ENCODE assay signal across 8 cellular contexts in the genomic region with DNA sequence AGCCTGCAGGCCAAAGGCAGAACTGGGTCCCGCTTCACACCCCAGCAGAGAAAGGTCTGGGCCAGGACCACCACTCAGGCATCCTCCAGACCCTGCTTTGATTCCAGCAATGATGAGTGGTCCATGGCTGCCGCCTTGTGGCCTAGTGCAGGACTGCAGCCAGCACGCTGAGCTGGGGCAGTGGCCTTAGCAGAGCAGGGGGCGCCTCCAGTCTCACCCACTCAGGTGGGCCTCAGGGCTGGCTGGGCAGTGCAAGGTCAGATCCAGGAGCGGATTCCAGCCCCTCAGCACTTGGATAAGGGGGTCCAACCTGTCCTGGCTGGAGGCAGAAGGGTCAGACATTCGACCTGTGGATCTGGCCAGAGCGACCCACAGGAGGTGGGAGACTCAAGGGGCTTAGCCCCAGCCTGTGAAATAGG. TPM values are rescaled to one million over a fixed set of nuclear protein-coding genes. Genes with fewer than 3 reads are reported as not detected.
DNase-seq lines count a peak whose midpoint lies in the region; ATAC-seq and TF ChIP-seq lines count a peak whose summit lies in the region.

No MANE protein-coding gene starts in this region.

- peaks cover 6% of the 10 kb centered on the region for H3K27me3 Mint-ChIP-seq in activated CD4-positive, alpha-beta memory T cell treated with anti-CD3 and anti-CD28 coated beads, Interleukin-2, amount 10 ng/mL, durations not matched to agents 7 days and 5 days

- no peaks in the 10 kb centered on the region for H3K9me3 Mint-ChIP-seq in activated CD4-positive, alpha-beta memory T cell treated with anti-CD3 and anti-CD28 coated beads, Interleukin-2, amount 10 ng/mL, durations not matched to agents 7 days and 5 days

- peaks cover 42% of the 10 kb centered on the region for H3K4me1 Mint-ChIP-seq in activated CD4-positive, alpha-beta memory T cell treated with anti-CD3 and anti-CD28 coated beads, Interleukin-2, amount 10 ng/mL, durations not matched to agents 7 days and 5 days

- CTCF ChIA-PET in activated CD4-positive, alpha-beta memory T cell treated with anti-CD3 and anti-CD28 coated beads, Interleukin-2, amount 10 ng/mL, durations not matched to agents 7 days and 5 days (lab: Charles Lee), result interaction anchor here (0.7 to 3.9 kb wide), 31 partner anchors 9 to 494 kb away, joined by 3 to 42 read pairs (median 5); a partner anchor contains a TSS

- H3K27ac Mint-ChIP-seq in activated CD4-positive, alpha-beta memory T cell treated with anti-CD3 and anti-CD28 coated beads, Interleukin-2, amount 10 ng/mL, durations not matched to agents 7 days and 5 days, result no peak overlapping the region

- in situ Hi-C loops in GM13976 (cut with MboI; ENCODE audit: low sequenced_read_pairs, unreplicated experiment), result no loop called here

- peak; percentile 68 for ATAC-seq in mucosa of descending colon
- ATAC-seq in GM19455 (IDR thresholded peaks at IDR 0.05; ENCODE audit: unreplicated experiment), result no peak

- H3K4me3 Mint-ChIP-seq in activated CD4-positive, alpha-beta memory T cell treated with anti-CD3 and anti-CD28 coated beads, Interleukin-2, amount 10 ng/mL, durations not matched to agents 7 days and 5 days, result no peak overlapping the region

- H3K9me3 ChIP-seq in mucosa of descending colon, result no peaks in the 10 kb centered on the region

- POLR2A ChIA-PET in activated CD4-positive, alpha-beta memory T cell treated with anti-CD3 and anti-CD28 coated beads, Interleukin-2, amount 10 ng/mL, durations not matched to agents 7 days and 5 days (lab: Charles Lee), result interaction anchor here (1.1 kb wide), 1 partner anchor 212 kb away, joined by 3 read pairs; no protein-coding TSS in a partner anchor

- no peak overlapping the region for H3K4me3 ChIP-seq in mucosa of descending colon

- peaks cover 36% of the 10 kb centered on the region for H3K36me3 Mint-ChIP-seq in activated CD4-positive, alpha-beta memory T cell treated with anti-CD3 and anti-CD28 coated beads, Interleukin-2, amount 10 ng/mL, durations not matched to agents 7 days and 5 days (ENCODE audit: low read depth)

- no peaks in the 10 kb centered on the region for H3K36me3 ChIP-seq in mucosa of descending colon (ENCODE audit: low read depth)

- intact Hi-C loops in mucosa of descending colon (cut with DNase I, micrococcal nuclease), result loop anchor here in 1 of 2 donors (10.0 kb wide), 1 partner anchor 99 kb away; no protein-coding TSS in a partner anchor

- DNase-seq in 8988T (peak; percentile 93), GM13976 (ENCODE audit: low spot score) (peak; percentile 89), NCI-H2171 (lab: John Stamatoyannopoulos, UW) (peak; percentile 23), mucosa of descending colon (peak in 2 of 3 donors; percentile 76 to 78)
- peak; percentile 70 for DNase-seq in activated CD4-positive, alpha-beta memory T cell treated with anti-CD3 and anti-CD28 coated beads, Interleukin-2, amount 10 ng/mL, durations not matched to agents 7 days and 5 days
- peak; percentile 50 for DNase-seq in effector CD8-positive, alpha-beta T cell (lab: John Stamatoyannopoulos, UW)
- DNase-seq in stimulated activated CD8-positive, alpha-beta memory T cell treated with anti-CD3 and anti-CD28 coated beads, Interleukin-7, amount 100 ng/mL, for 1 hour (ENCODE audit: low read depth in 2 of 2), result peak; percentile 36 to 44

- TF ChIP-seq CTCF in GM13976 (IDR thresholded peaks at IDR 0.05; ENCODE audit: borderline replicate concordance, control extremely low read depth, extremely low read depth, insufficient read depth, missing control alignments), result peak; percentile 96
- TF ChIP-seq CTCF in mucosa of descending colon (IDR thresholded peaks at IDR 0.05), result peak; percentile 91

- H3K4me1 ChIP-seq in mucosa of descending colon (ENCODE audit: low read depth), result no peaks in the 10 kb centered on the region

RNA-seq across cellular contexts. Expression of a gene that starts 9.6 kb away (rescaled TPM):
- total RNA-seq in activated CD4-positive, alpha-beta memory T cell treated with anti-CD3 and anti-CD28 coated beads, Interleukin-2, amount 10 ng/mL, durations not matched to agents 7 days and 5 days, result 1 to 10 TPM in 1 of 2 experiments, under 1 TPM in 1; 0.93 to 1.8 TPM
- total RNA-seq in mucosa of descending colon, result 10 to 100 TPM in 1 of 3 donors, 1 to 10 TPM in 2; 7.0 to 45.9 (median 9.6) TPM

Comparison
In these comparisons a context has a peak if more than half of its experiments do, and no peak if none do; other contexts are left out.
1. DNase-seq: peak in every context shown above with its lines; median percentile 93 in 8988T; 89 in GM13976; 77 in mucosa of descending colon; 70 in activated CD4-positive, alpha-beta memory T cell treated with anti-CD3 and anti-CD28 coated beads, Interleukin-2, amount 10 ng/mL, durations not matched to agents 7 days and 5 days; 50 in effector CD8-positive, alpha-beta T cell; 40 in stimulated activated CD8-positive, alpha-beta memory T cell treated with anti-CD3 and anti-CD28 coated beads, Interleukin-7, amount 100 ng/mL, for 1 hour; 23 in NCI-H2171.